Comparison of ENCODE assay signal across 15 cellular contexts in the genomic region with DNA sequence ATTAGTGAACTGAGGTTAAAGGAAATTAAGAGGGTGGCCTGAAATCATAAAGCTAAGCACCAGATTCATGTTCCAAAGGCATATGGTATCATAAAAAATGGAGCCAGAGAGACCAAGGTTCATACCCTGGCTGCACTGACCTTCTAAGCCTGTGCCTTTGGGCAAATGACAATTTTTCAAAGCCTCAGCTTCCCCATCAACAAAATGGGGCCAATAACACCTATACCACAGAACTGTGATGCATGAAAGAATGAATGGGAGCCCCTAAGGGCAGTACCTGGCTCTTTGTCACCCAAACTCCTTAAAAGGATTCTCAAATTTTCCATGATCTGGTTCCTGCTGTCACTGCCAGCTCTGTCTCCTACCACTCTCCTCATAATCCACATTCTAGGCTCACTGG.
DNase-seq lines count a peak whose midpoint lies in the region; ATAC-seq and TF ChIP-seq lines count a peak whose summit lies in the region.
"Had no signal": no experiment of that assay in that cellular context is flagged by ENCODE, and none has a peak within 500 bp of the region (broad histone marks: within the 10 kb centered on the region; RNA-seq: fewer than 3 reads in every experiment).

No MANE protein-coding gene starts in this region.

- peak in 1 of 2 donors; percentile 42 for ATAC-seq in activated naive CD4-positive, alpha-beta T cell treated with anti-CD3 and anti-CD28 coated beads, Interleukin-2, amount 50 U/mL, for 72 hours
- no peak for ATAC-seq in mucosa of descending colon

- H3K9ac ChIP-seq in OCI-LY3 (ENCODE audit: low read length) = peak overlapping the region; percentile 75

- TF ChIP-seq CTCF in OCI-LY3 (IDR thresholded peaks at IDR 0.05; ENCODE audit: low read depth, low read length) = no peak
- TF ChIP-seq CTCF in endothelial cell (IDR thresholded peaks at IDR 0.05; ENCODE audit: unreplicated experiment) = no peak
- no peak for TF ChIP-seq CTCF in mucosa of descending colon (IDR thresholded peaks at IDR 0.05)
- TF ChIP-seq CTCF in adrenal gland (IDR thresholded peaks at IDR 0.05) = no peak

- H3K27ac Mint-ChIP-seq in activated naive CD4-positive, alpha-beta T cell treated with anti-CD3 and anti-CD28 coated beads, Interleukin-2, amount 50 U/mL, for 72 hours = peak overlapping the region; percentile 3 to 45
- H3K27ac Mint-ChIP-seq in activated naive CD4-positive, alpha-beta T cell treated with anti-CD3 and anti-CD28 coated beads, Interleukin-2, amount 10 ng/mL, durations not matched to agents 7 days and 5 days = no peak overlapping the region
- peak overlapping the region; percentile 5 for H3K27ac Mint-ChIP-seq in endothelial cell (ENCODE audit: unreplicated experiment)

- no peak overlapping the region for H3K4me3 Mint-ChIP-seq in activated naive CD4-positive, alpha-beta T cell treated with anti-CD3 and anti-CD28 coated beads, Interleukin-2, amount 10 ng/mL, durations not matched to agents 7 days and 5 days
- H3K4me3 Mint-ChIP-seq in endothelial cell (ENCODE audit: unreplicated experiment) = no peak overlapping the region
- H3K4me3 Mint-ChIP-seq: H9 had no signal

- H3K79me2 ChIP-seq in OCI-LY3 (ENCODE audit: low read length) = peaks cover 98% of the 10 kb centered on the region

- peaks cover 4 to 8% of the 10 kb centered on the region in 2 donors for H3K36me3 Mint-ChIP-seq in activated naive CD4-positive, alpha-beta T cell treated with anti-CD3 and anti-CD28 coated beads, Interleukin-2, amount 50 U/mL, for 72 hours
- peaks cover 5% of the 10 kb centered on the region for H3K36me3 Mint-ChIP-seq in activated naive CD4-positive, alpha-beta T cell treated with anti-CD3 and anti-CD28 coated beads, Interleukin-2, amount 10 ng/mL, durations not matched to agents 7 days and 5 days
- no peaks in the 10 kb centered on the region for H3K36me3 Mint-ChIP-seq in endothelial cell (ENCODE audit: low read depth, unreplicated experiment)

- no peak for DNase-seq in activated naive CD4-positive, alpha-beta T cell treated with anti-CD3 and anti-CD28 coated beads, Interleukin-2, amount 50 U/mL, for 72 hours (ENCODE audit: low spot score in 2 of 2)
- no peak for DNase-seq in activated naive CD4-positive, alpha-beta T cell treated with anti-CD3 and anti-CD28 coated beads, Interleukin-2, amount 10 ng/mL, durations not matched to agents 7 days and 5 days
- no peak for DNase-seq in endothelial cell (ENCODE audit: low spot score)
- DNase-seq in NCI-H146 (lab: John Stamatoyannopoulos, UW) = no peak
- no peak for DNase-seq in mucosa of descending colon
- DNase-seq in adrenal gland = no peak
- DNase-seq: Calu3; CD4-positive, CD25-positive, alpha-beta regulatory T cell; DMS79; H9; NCI-H1436; NCI-H2107; NCI-H226 had no signal

- H3K9me3 ChIP-seq in OCI-LY3 (ENCODE audit: insufficient read depth, low read length) (no peaks in the 10 kb centered on the region), mucosa of descending colon (no peaks in the 10 kb centered on the region), adrenal gland (replicated peaks in 1 of 3) (no peaks in the 10 kb centered on the region)

- H3K36me3 ChIP-seq in OCI-LY3 (replicated peaks; ENCODE audit: low read depth, low read length) = peaks cover 39% of the 10 kb centered on the region
- no peaks in the 10 kb centered on the region for H3K36me3 ChIP-seq in mucosa of descending colon (ENCODE audit: low read depth)
- no peaks in the 10 kb centered on the region for H3K36me3 ChIP-seq in adrenal gland (replicated peaks in 1 of 2)

- H3K27ac ChIP-seq in OCI-LY3 (ENCODE audit: low read length) (peak overlapping the region; percentile 95), temporal lobe (ENCODE audit: low read depth, low read length) (peak overlapping the region; percentile 10), adrenal gland (no peak overlapping the region)

- no peak overlapping the region for H2AFZ ChIP-seq in OCI-LY3 (ENCODE audit: low read depth, low read length)

- H3K9me3 Mint-ChIP-seq in activated naive CD4-positive, alpha-beta T cell treated with anti-CD3 and anti-CD28 coated beads, Interleukin-2, amount 50 U/mL, for 72 hours = no peaks in the 10 kb centered on the region
- H3K9me3 Mint-ChIP-seq in activated naive CD4-positive, alpha-beta T cell treated with anti-CD3 and anti-CD28 coated beads, Interleukin-2, amount 10 ng/mL, durations not matched to agents 7 days and 5 days = no peaks in the 10 kb centered on the region
- no peaks in the 10 kb centered on the region for H3K9me3 Mint-ChIP-seq in endothelial cell (ENCODE audit: unreplicated experiment)
- H3K9me3 Mint-ChIP-seq: H9 had no signal

- TF ChIP-seq POLR2A in adrenal gland (IDR thresholded peaks at IDR 0.05) = no peak

- H3K27me3 Mint-ChIP-seq in activated naive CD4-positive, alpha-beta T cell treated with anti-CD3 and anti-CD28 coated beads, Interleukin-2, amount 10 ng/mL, durations not matched to agents 7 days and 5 days = no peaks in the 10 kb centered on the region
- no peaks in the 10 kb centered on the region for H3K27me3 Mint-ChIP-seq in endothelial cell (ENCODE audit: unreplicated experiment)
- H3K27me3 Mint-ChIP-seq: CD4-positive, CD25-positive, alpha-beta regulatory T cell had no signal

- peak overlapping the region; percentile 87 for H3K4me2 ChIP-seq in OCI-LY3 (ENCODE audit: low read length)

- H3K4me3 ChIP-seq in OCI-LY3 (ENCODE audit: low read length) = peak overlapping the region; percentile 1; the same call in 1 of the 2 replicates
- no peak overlapping the region for H3K4me3 ChIP-seq in mucosa of descending colon
- no peak overlapping the region for H3K4me3 ChIP-seq in adrenal gland

- peaks cover 34% of the 10 kb centered on the region; the same call in 1 of the 2 replicates for H4K20me1 ChIP-seq in OCI-LY3 (ENCODE audit: insufficient read depth, low read length)

- H3K4me1 Mint-ChIP-seq in activated naive CD4-positive, alpha-beta T cell treated with anti-CD3 and anti-CD28 coated beads, Interleukin-2, amount 10 ng/mL, durations not matched to agents 7 days and 5 days = peaks cover 22% of the 10 kb centered on the region
- H3K4me1 Mint-ChIP-seq in endothelial cell (ENCODE audit: unreplicated experiment) = peaks cover 22% of the 10 kb centered on the region

- H3K4me1 ChIP-seq in OCI-LY3 (ENCODE audit: low read length) = peaks cover 93% of the 10 kb centered on the region
- peaks cover 20% of the 10 kb centered on the region for H3K4me1 ChIP-seq in mucosa of descending colon (ENCODE audit: low read depth)
- H3K4me1 ChIP-seq in adrenal gland (replicated peaks in 1 of 2) = peaks cover 33 to 55% of the 10 kb centered on the region in 2 donors

- H3K27me3 ChIP-seq in OCI-LY3 (ENCODE audit: low read depth, low read length) = no peaks in the 10 kb centered on the region
- no peaks in the 10 kb centered on the region for H3K27me3 ChIP-seq in adrenal gland

- CTCF ChIA-PET in activated naive CD4-positive, alpha-beta T cell treated with anti-CD3 and anti-CD28 coated beads, Interleukin-2, amount 10 ng/mL, durations not matched to agents 7 days and 5 days (lab: Charles Lee) = interaction anchor here (1.0 kb wide), 1 partner anchor 72 kb away, joined by 3 read pairs; the partner anchor contains the start of gene RAB30

- intact Hi-C loops in mucosa of descending colon (cut with DNase I, micrococcal nuclease) (no loop called here), adrenal gland (cut with DNase I) (loop anchor here in 1 of 2 donors (10.0 kb wide), 1 partner anchor 46 kb away; no protein-coding TSS in a partner anchor)

Comparison
In these comparisons a context has a peak if more than half of its experiments do, and no peak if none do; other contexts are left out.
1. H3K27ac ChIP-seq: peak in OCI-LY3 (single experiment) and temporal lobe (single experiment); none in adrenal gland (0 of 5).